16 cellular contexts compared by ENCODE assay signal in genomic region chr16:35208001-35208935, GRCh38.
"Had no signal": no experiment of that assay in that cellular context is flagged by ENCODE, and none has a peak within 500 bp of the region (broad histone marks: within the 10 kb centered on the region; RNA-seq: fewer than 3 reads in every experiment).

No MANE protein-coding gene starts in this region.

- DNase-seq: activated B cell treated with CpG ODN at 0.5 μM for 24 hours; activated CD4-positive, alpha-beta T cell treated with anti-CD3 and anti-CD28 coated beads, Interleukin-2, amount 50 U/mL, for 1 hour; activated naive CD4-positive, alpha-beta T cell treated with anti-CD3 and anti-CD28 coated beads, Interleukin-2, amount 10 ng/mL, durations not matched to agents 7 days and 5 days; activated T-cell treated with anti-CD3 and anti-CD28 coated beads for 4 hours; dermis blood vessel endothelial cell; endodermal cell; erythroblast; hypothalamus; left cardiac atrium; naive thymus-derived CD8-positive, alpha-beta T cell; stimulated activated naive CD4-positive, alpha-beta T cell; T-helper 2 cell had no signal

- H3K4me3 ChIP-seq: body of pancreas, mucosa of descending colon, smooth muscle cell had no signal

- H3K36me3 ChIP-seq: neutrophil had no signal

- ATAC-seq: left cardiac atrium; mucosa of descending colon; naive thymus-derived CD8-positive, alpha-beta T cell had no signal

- H3K27ac ChIP-seq: body of pancreas, neutrophil had no signal

- H3K9me3 ChIP-seq: body of pancreas, neutrophil had no signal

- H3K27me3 ChIP-seq: body of pancreas, neutrophil had no signal

- H3K4me1 ChIP-seq: body of pancreas had no signal
